Comparison of ENCODE assay signal across 2 cellular contexts in the genomic region with DNA sequence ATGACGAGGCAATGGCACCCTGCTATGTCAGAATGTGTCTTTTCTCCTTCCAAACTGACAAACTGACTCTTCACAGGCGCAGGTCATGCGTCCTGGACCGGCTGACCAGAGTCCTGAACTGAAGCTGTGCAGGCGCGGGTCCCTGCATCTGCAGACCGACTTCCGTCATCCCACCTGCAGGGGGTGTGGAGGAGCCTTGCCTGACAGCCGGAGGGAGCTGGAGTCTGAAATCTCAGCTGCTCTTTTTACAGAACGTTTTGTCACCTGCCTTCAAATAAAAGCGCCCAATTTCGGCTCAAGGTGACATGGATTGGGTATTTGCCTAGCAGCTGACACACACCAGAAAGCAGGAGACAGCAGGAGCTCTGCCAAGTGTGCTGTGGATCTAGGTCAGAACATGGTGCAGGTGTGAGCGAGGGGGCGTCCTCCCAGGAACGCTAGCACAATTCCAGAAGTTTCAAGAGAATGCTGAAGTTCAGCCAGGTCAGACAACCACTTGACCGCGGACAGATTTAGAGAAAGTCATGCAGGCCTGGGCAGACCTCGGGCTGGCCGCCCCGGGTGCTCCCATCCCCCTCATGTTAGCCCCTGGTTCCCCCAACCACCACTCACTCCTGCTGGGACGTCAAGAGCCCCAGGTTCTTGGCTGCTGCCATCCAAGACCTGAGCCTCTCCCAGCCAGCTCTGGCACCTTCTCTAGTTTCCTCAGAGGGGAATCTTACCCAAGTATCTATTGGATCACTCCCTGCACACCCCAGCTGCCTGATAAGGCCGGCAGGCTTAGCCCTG.
TF ChIP-seq lines count a peak whose summit lies in the region.

No MANE protein-coding gene starts in this region.

TF ChIP-seq in HEK293, 187 proteins besides CTCF, POLR2A, EP300 and RAD21:
- TF ChIP-seq FEZF1 (tag by site-specific recombination; IDR thresholded peaks at IDR 0.05) (peak; percentile 49; the same call in 1 of the 2 replicates), ZNF654 (tag by site-specific recombination; IDR thresholded peaks at IDR 0.05; ENCODE audit: low read depth) (peak; percentile 25), ZNF600 (tag by site-specific recombination; IDR thresholded peaks at IDR 0.05) (peak; percentile 81), ZNF184 (tag by site-specific recombination; IDR thresholded peaks at IDR 0.05) (no peak), TCF7L2 (IDR thresholded peaks at IDR 0.05; ENCODE audit: borderline replicate concordance, low read depth, low read length) (no peak)
- TF ChIP-seq, protein P1, sequence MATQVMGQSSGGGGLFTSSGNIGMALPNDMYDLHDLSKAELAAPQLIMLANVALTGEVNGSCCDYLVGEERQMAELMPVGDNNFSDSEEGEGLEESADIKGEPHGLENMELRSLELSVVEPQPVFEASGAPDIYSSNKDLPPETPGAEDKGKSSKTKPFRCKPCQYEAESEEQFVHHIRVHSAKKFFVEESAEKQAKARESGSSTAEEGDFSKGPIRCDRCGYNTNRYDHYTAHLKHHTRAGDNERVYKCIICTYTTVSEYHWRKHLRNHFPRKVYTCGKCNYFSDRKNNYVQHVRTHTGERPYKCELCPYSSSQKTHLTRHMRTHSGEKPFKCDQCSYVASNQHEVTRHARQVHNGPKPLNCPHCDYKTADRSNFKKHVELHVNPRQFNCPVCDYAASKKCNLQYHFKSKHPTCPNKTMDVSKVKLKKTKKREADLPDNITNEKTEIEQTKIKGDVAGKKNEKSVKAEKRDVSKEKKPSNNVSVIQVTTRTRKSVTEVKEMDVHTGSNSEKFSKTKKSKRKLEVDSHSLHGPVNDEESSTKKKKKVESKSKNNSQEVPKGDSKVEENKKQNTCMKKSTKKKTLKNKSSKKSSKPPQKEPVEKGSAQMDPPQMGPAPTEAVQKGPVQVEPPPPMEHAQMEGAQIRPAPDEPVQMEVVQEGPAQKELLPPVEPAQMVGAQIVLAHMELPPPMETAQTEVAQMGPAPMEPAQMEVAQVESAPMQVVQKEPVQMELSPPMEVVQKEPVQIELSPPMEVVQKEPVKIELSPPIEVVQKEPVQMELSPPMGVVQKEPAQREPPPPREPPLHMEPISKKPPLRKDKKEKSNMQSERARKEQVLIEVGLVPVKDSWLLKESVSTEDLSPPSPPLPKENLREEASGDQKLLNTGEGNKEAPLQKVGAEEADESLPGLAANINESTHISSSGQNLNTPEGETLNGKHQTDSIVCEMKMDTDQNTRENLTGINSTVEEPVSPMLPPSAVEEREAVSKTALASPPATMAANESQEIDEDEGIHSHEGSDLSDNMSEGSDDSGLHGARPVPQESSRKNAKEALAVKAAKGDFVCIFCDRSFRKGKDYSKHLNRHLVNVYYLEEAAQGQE (tag by site-specific recombination; IDR thresholded peaks at IDR 0.05): peak; percentile 72
- TF ChIP-seq, protein P2, sequence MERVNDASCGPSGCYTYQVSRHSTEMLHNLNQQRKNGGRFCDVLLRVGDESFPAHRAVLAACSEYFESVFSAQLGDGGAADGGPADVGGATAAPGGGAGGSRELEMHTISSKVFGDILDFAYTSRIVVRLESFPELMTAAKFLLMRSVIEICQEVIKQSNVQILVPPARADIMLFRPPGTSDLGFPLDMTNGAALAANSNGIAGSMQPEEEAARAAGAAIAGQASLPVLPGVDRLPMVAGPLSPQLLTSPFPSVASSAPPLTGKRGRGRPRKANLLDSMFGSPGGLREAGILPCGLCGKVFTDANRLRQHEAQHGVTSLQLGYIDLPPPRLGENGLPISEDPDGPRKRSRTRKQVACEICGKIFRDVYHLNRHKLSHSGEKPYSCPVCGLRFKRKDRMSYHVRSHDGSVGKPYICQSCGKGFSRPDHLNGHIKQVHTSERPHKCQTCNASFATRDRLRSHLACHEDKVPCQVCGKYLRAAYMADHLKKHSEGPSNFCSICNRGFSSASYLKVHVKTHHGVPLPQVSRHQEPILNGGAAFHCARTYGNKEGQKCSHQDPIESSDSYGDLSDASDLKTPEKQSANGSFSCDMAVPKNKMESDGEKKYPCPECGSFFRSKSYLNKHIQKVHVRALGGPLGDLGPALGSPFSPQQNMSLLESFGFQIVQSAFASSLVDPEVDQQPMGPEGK (tag by site-specific recombination; IDR thresholded peaks at IDR 0.05): no peak
- TF ChIP-seq, protein P3, sequence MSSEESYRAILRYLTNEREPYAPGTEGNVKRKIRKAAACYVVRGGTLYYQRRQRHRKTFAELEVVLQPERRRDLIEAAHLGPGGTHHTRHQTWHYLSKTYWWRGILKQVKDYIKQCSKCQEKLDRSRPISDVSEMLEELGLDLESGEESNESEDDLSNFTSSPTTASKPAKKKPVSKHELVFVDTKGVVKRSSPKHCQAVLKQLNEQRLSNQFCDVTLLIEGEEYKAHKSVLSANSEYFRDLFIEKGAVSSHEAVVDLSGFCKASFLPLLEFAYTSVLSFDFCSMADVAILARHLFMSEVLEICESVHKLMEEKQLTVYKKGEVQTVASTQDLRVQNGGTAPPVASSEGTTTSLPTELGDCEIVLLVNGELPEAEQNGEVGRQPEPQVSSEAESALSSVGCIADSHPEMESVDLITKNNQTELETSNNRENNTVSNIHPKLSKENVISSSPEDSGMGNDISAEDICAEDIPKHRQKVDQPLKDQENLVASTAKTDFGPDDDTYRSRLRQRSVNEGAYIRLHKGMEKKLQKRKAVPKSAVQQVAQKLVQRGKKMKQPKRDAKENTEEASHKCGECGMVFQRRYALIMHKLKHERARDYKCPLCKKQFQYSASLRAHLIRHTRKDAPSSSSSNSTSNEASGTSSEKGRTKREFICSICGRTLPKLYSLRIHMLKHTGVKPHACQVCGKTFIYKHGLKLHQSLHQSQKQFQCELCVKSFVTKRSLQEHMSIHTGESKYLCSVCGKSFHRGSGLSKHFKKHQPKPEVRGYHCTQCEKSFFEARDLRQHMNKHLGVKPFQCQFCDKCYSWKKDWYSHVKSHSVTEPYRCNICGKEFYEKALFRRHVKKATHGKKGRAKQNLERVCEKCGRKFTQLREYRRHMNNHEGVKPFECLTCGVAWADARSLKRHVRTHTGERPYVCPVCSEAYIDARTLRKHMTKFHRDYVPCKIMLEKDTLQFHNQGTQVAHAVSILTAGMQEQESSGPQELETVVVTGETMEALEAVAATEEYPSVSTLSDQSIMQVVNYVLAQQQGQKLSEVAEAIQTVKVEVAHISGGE (tag by site-specific recombination; conservative IDR thresholded peaks at IDR 0.05; ENCODE audit: low read depth): no peak

TF ChIP-seq in GM12878, 131 proteins besides CTCF, POLR2A, EP300 and RAD21:
- TF ChIP-seq CREB1 (IDR thresholded peaks at IDR 0.05; ENCODE audit: low read depth): no peak
- TF ChIP-seq NFYA (IDR thresholded peaks at IDR 0.05; ENCODE audit: borderline replicate concordance, low read depth, low read length): no peak
- no peak for TF ChIP-seq ZNF384 (IDR thresholded peaks at IDR 0.05; ENCODE audit: borderline replicate concordance, low read depth, low read length)
- TF ChIP-seq, protein P4, sequence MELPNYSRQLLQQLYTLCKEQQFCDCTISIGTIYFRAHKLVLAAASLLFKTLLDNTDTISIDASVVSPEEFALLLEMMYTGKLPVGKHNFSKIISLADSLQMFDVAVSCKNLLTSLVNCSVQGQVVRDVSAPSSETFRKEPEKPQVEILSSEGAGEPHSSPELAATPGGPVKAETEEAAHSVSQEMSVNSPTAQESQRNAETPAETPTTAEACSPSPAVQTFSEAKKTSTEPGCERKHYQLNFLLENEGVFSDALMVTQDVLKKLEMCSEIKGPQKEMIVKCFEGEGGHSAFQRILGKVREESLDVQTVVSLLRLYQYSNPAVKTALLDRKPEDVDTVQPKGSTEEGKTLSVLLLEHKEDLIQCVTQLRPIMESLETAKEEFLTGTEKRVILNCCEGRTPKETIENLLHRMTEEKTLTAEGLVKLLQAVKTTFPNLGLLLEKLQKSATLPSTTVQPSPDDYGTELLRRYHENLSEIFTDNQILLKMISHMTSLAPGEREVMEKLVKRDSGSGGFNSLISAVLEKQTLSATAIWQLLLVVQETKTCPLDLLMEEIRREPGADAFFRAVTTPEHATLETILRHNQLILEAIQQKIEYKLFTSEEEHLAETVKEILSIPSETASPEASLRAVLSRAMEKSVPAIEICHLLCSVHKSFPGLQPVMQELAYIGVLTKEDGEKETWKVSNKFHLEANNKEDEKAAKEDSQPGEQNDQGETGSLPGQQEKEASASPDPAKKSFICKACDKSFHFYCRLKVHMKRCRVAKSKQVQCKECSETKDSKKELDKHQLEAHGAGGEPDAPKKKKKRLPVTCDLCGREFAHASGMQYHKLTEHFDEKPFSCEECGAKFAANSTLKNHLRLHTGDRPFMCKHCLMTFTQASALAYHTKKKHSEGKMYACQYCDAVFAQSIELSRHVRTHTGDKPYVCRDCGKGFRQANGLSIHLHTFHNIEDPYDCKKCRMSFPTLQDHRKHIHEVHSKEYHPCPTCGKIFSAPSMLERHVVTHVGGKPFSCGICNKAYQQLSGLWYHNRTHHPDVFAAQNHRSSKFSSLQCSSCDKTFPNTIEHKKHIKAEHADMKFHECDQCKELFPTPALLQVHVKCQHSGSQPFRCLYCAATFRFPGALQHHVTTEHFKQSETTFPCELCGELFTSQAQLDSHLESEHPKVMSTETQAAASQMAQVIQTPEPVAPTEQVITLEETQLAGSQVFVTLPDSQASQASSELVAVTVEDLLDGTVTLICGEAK (IDR thresholded peaks at IDR 0.05; ENCODE audit: borderline replicate concordance): no peak
- no peak for TF ChIP-seq ZNF24 (IDR thresholded peaks at IDR 0.05)
- no peak for TF ChIP-seq HDAC2 (IDR thresholded peaks at IDR 0.05)
- no peak for TF ChIP-seq FOS (IDR thresholded peaks at IDR 0.05; ENCODE audit: borderline replicate concordance, extremely low read depth, insufficient read length)
- no peak for TF ChIP-seq ESRRA (IDR thresholded peaks at IDR 0.05; ENCODE audit: low read length)
